1 cellular context compared by ENCODE assay signal in genomic region chr11:111925953-111926352, GRCh38.
TF ChIP-seq lines count a peak whose summit lies in the region.

No MANE protein-coding gene starts in this region.

TF ChIP-seq in neural cell, 6 proteins besides CTCF, POLR2A, EP300 and RAD21 (continued from another document):
- TF ChIP-seq, protein P1, sequence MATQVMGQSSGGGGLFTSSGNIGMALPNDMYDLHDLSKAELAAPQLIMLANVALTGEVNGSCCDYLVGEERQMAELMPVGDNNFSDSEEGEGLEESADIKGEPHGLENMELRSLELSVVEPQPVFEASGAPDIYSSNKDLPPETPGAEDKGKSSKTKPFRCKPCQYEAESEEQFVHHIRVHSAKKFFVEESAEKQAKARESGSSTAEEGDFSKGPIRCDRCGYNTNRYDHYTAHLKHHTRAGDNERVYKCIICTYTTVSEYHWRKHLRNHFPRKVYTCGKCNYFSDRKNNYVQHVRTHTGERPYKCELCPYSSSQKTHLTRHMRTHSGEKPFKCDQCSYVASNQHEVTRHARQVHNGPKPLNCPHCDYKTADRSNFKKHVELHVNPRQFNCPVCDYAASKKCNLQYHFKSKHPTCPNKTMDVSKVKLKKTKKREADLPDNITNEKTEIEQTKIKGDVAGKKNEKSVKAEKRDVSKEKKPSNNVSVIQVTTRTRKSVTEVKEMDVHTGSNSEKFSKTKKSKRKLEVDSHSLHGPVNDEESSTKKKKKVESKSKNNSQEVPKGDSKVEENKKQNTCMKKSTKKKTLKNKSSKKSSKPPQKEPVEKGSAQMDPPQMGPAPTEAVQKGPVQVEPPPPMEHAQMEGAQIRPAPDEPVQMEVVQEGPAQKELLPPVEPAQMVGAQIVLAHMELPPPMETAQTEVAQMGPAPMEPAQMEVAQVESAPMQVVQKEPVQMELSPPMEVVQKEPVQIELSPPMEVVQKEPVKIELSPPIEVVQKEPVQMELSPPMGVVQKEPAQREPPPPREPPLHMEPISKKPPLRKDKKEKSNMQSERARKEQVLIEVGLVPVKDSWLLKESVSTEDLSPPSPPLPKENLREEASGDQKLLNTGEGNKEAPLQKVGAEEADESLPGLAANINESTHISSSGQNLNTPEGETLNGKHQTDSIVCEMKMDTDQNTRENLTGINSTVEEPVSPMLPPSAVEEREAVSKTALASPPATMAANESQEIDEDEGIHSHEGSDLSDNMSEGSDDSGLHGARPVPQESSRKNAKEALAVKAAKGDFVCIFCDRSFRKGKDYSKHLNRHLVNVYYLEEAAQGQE (IDR thresholded peaks at IDR 0.05; ENCODE audit: borderline replicate concordance): no peak
- no peak for TF ChIP-seq TAF1 (IDR thresholded peaks at IDR 0.05; ENCODE audit: low read depth)
